13 cellular contexts compared by ENCODE assay signal in the genomic region with DNA sequence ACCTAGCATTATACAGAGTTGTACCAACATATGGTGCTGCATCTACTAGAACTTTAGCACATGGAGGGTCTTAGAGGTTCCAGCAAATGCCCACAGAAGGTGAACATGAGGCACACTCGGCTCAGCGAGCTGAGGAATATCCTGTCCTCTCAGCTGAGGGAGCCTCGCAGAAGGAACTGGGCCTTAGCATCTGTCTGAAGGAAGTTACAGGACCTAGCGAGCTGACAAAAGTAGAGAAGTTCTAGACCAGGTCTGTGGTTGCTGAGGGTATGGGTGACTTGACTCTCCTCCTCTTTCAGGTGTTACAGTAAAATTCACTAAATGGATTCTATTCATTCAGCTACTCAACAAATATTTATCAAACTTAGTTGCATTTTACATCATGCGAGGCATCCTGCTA.
A peak's percentile ranks its signal among the peaks of the same experiment; 100 is the strongest.
DNase-seq lines count a peak whose midpoint lies in the region; ATAC-seq, FAIRE-seq and TF ChIP-seq lines count a peak whose summit lies in the region.
"Had no signal": no experiment of that assay in that cellular context is flagged by ENCODE, and none has a peak within 500 bp of the region (broad histone marks: within the 10 kb centered on the region; RNA-seq: fewer than 3 reads in every experiment).

No MANE protein-coding gene starts in this region.

- H3K9me3 Mint-ChIP-seq in activated CD8-positive, alpha-beta T cell treated with anti-CD3 and anti-CD28 coated beads for 36 hours: no peaks in the 10 kb centered on the region

- no peaks in the 10 kb centered on the region for H3K36me3 Mint-ChIP-seq in activated CD8-positive, alpha-beta T cell treated with anti-CD3 and anti-CD28 coated beads for 36 hours (ENCODE audit: low read depth)

- peak overlapping the region; percentile 57 to 79 for H3K27ac ChIP-seq in small intestine (ENCODE audit: low read depth in 1 of 2, low read length in 1 of 2)
- H3K27ac ChIP-seq in mammary epithelial cell (ENCODE audit: insufficient read depth, low read depth, low read length): no peak overlapping the region
- no peak overlapping the region for H3K27ac ChIP-seq in thyroid gland
- H3K27ac ChIP-seq: cardiac muscle cell, SJSA1 had no signal

- CTCF ChIA-PET in activated CD8-positive, alpha-beta T cell treated with anti-CD3 and anti-CD28 coated beads for 36 hours (lab: Charles Lee): no interaction called here
- CTCF ChIA-PET in mammary epithelial cell (lab: Charles Lee; ENCODE audit: low non-redundant PET): no interaction called here

- H3K4me2 ChIP-seq in mammary epithelial cell (ENCODE audit: insufficient read depth, low read depth, low read length): no peak overlapping the region

- WGBS in small intestine, 3 donors: 60 to 83% (median 63%) methylated on average over 5 of the region's 5 CpGs
- 81% methylated on average over 3 of the region's 5 CpGs for WGBS in mammary epithelial cell (ENCODE audit: low coverage, missing lambda C conversion rate)
- 92 to 93% methylated on average over 5 of the region's 5 CpGs for WGBS in thyroid gland, 2 donors

- H3K36me3 ChIP-seq in small intestine (ENCODE audit: control insufficient read depth in 2 of 2, insufficient read depth in 2 of 2, low read length in 2 of 2) (peaks cover 0 to 3% of the 10 kb centered on the region in 2 donors), mammary epithelial cell (ENCODE audit: insufficient read depth, low read length) (no peaks in the 10 kb centered on the region), thyroid gland (no peaks in the 10 kb centered on the region)
- H3K36me3 ChIP-seq: cardiac muscle cell had no signal

- no peak overlapping the region for H2AFZ ChIP-seq in mammary epithelial cell (ENCODE audit: low read depth, low read length)

- no peaks in the 10 kb centered on the region for H3K27me3 Mint-ChIP-seq in activated CD8-positive, alpha-beta T cell treated with anti-CD3 and anti-CD28 coated beads for 36 hours

- no peak for TF ChIP-seq POLR2A in thyroid gland (IDR thresholded peaks at IDR 0.05)

- H3K4me1 ChIP-seq in small intestine (ENCODE audit: control insufficient read depth in 2 of 2, insufficient read depth in 1 of 2, low read depth in 1 of 2, low read length in 1 of 2) (peaks cover 14 to 25% of the 10 kb centered on the region in 2 donors), mammary epithelial cell (ENCODE audit: insufficient read depth, low read length) (peaks cover 28% of the 10 kb centered on the region), thyroid gland (no peaks in the 10 kb centered on the region)

- no peak overlapping the region for H3K9ac ChIP-seq in mammary epithelial cell (ENCODE audit: insufficient read depth, low read length)

- intact Hi-C loops in activated CD8-positive, alpha-beta T cell treated with anti-CD3 and anti-CD28 coated beads for 36 hours (cut with micrococcal nuclease): no loop called here
- intact Hi-C loops in mammary epithelial cell (cut with micrococcal nuclease) (no loop called here), thyroid gland (cut with DNase I) (no loop called here)

- dilution Hi-C loops in mammary epithelial cell (cut with HindIII; ENCODE audit: low sequenced_read_pairs): no loop called here

- no peaks in the 10 kb centered on the region for H3K79me2 ChIP-seq in mammary epithelial cell (ENCODE audit: insufficient read depth, low read length)

- H4K20me1 ChIP-seq in mammary epithelial cell (ENCODE audit: insufficient read depth, low read length): no peaks in the 10 kb centered on the region

- no peaks in the 10 kb centered on the region for H3K27me3 ChIP-seq in small intestine (ENCODE audit: control insufficient read depth in 2 of 2, insufficient read depth in 2 of 2, low read length in 2 of 2)
- no peaks in the 10 kb centered on the region for H3K27me3 ChIP-seq in mammary epithelial cell (ENCODE audit: insufficient read depth, low read length)
- H3K27me3 ChIP-seq in thyroid gland: no peaks in the 10 kb centered on the region
- H3K27me3 ChIP-seq: cardiac muscle cell, SJSA1 had no signal

- in situ Hi-C loops in mammary epithelial cell (cut with MboI; ENCODE audit: low sequenced_read_pairs in 2 of 2): no loop called here

- no peak overlapping the region for H3K4me3 Mint-ChIP-seq in activated CD8-positive, alpha-beta T cell treated with anti-CD3 and anti-CD28 coated beads for 36 hours

- no peak overlapping the region for H3K27ac Mint-ChIP-seq in activated CD8-positive, alpha-beta T cell treated with anti-CD3 and anti-CD28 coated beads for 36 hours

- peak; percentile 20 for DNase-seq in activated CD8-positive, alpha-beta T cell treated with anti-CD3 and anti-CD28 coated beads for 36 hours
- peak; percentile 40 for DNase-seq in small intestine
- no peak for DNase-seq in mammary epithelial cell
- no peak for DNase-seq in NCI-H1417 (lab: John Stamatoyannopoulos, UW)
- DNase-seq in thyroid gland: no peak
- DNase-seq: NCI-H1105, NCI-H526, right cardiac atrium had no signal

- TF ChIP-seq CTCF in activated CD8-positive, alpha-beta T cell treated with anti-CD3 and anti-CD28 coated beads for 36 hours (IDR thresholded peaks at IDR 0.05): no peak
- TF ChIP-seq CTCF in mammary epithelial cell (conservative IDR thresholded peaks at IDR 0.05 in 1 of 2, IDR thresholded peaks at IDR 0.05 in 1 of 2; ENCODE audit: extremely low read depth in 1 of 2, insufficient read depth in 1 of 2, low read depth in 1 of 2, low read length in 2 of 2) (no peak), thyroid gland (IDR thresholded peaks at IDR 0.05) (no peak)

- POLR2A ChIA-PET in activated CD8-positive, alpha-beta T cell treated with anti-CD3 and anti-CD28 coated beads for 36 hours (lab: Charles Lee): interaction anchor here (0.6 to 1.2 kb wide), 4 partner anchors 11 to 200 kb away, joined by 3 read pairs; no protein-coding TSS in a partner anchor

- ATAC-seq in GM18519 (IDR thresholded peaks at IDR 0.05; ENCODE audit: low FRiP score, unreplicated experiment): peak; percentile 39
- peak; percentile 36 for ATAC-seq in HG02798 (IDR thresholded peaks at IDR 0.05; ENCODE audit: poor library complexity, unreplicated experiment)
- no peak for ATAC-seq in activated CD8-positive, alpha-beta T cell treated with anti-CD3 and anti-CD28 coated beads for 36 hours
- ATAC-seq: right cardiac atrium had no signal

- H3K9me3 ChIP-seq in small intestine (ENCODE audit: control insufficient read depth, low read depth) (no peaks in the 10 kb centered on the region), mammary epithelial cell (replicated peaks; ENCODE audit: insufficient read depth, low read length) (no peaks in the 10 kb centered on the region), thyroid gland (no peaks in the 10 kb centered on the region)
- H3K9me3 ChIP-seq: SJSA1 had no signal

- peaks cover 38% of the 10 kb centered on the region for H3K4me1 Mint-ChIP-seq in activated CD8-positive, alpha-beta T cell treated with anti-CD3 and anti-CD28 coated beads for 36 hours (ENCODE audit: low read depth)

- FAIRE-seq in small intestine (lab: Jason Lieb, UNC): no peak
- FAIRE-seq: D721Med had no signal

- BruUV-seq in mammary epithelial cell (replicated peaks; lab: Mats Ljungman, UMichigan): no TSS peak

- no peak overlapping the region for H3K4me3 ChIP-seq in small intestine (ENCODE audit: low read depth in 1 of 2, low read length in 2 of 2)
- H3K4me3 ChIP-seq in mammary epithelial cell (replicated peaks in 1 of 3; ENCODE audit: insufficient read depth in 1 of 3, low read depth in 2 of 3, low read length in 3 of 3): no peak overlapping the region
- H3K4me3 ChIP-seq in thyroid gland (replicated peaks in 1 of 3): no peak overlapping the region
- H3K4me3 ChIP-seq: cardiac muscle cell, SJSA1 had no signal

Comparison
In these comparisons a context has a peak if more than half of its experiments do, and no peak if none do; other contexts are left out.
1. DNase-seq: peak in activated CD8-positive, alpha-beta T cell treated with anti-CD3 and anti-CD28 coated beads for 36 hours (single experiment) and small intestine (single experiment); none in mammary epithelial cell (single experiment), NCI-H1417 (0 of 3) and thyroid gland (0 of 2).
2. H3K27ac ChIP-seq: peak in small intestine (2 of 2); none in mammary epithelial cell (single experiment) and thyroid gland (0 of 3).